ENCODE assay signal across 8 cellular contexts in the genomic region with DNA sequence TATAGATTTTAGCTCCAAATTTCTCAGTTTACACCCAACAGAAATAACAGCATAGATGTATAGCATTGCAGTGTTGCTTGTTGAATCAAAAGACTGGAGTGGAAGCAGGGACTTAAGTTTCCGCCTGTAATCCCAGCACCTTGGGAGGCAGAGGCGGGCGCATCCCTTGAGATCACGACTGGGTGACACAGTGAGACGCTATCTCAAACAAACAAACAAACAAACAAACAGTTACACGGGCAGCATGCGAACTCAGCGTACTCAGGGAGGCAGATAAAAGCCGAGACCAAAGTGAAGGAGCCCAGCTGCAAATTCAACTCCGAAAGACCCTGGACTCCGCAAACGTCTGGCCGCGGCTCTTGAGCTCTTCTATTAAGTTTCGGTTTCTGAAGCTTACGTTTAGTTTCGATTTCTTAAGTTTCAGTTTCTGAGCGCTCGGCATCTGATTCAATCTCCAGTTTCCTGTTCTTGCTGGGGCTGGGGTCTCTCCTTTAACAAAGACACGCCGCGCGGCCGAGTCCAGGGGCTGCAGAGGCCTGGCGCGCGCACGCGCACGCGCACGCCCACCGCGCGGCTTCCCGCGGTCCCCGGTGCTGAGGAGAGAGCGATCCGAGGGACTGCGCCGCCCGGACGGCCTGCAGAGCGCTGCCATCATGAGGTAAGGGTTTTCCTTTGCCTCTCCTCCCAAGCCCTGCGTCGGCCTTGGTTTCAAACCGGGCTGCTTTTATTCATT. TPM values are rescaled to one million over a fixed set of nuclear protein-coding genes. Genes with fewer than 3 reads are reported as not detected.
DNase-seq lines count a peak whose midpoint lies in the region; ATAC-seq and TF ChIP-seq lines count a peak whose summit lies in the region.

A gene with protein sequence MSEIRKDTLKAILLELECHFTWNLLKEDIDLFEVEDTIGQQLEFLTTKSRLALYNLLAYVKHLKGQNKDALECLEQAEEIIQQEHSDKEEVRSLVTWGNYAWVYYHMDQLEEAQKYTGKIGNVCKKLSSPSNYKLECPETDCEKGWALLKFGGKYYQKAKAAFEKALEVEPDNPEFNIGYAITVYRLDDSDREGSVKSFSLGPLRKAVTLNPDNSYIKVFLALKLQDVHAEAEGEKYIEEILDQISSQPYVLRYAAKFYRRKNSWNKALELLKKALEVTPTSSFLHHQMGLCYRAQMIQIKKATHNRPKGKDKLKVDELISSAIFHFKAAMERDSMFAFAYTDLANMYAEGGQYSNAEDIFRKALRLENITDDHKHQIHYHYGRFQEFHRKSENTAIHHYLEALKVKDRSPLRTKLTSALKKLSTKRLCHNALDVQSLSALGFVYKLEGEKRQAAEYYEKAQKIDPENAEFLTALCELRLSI (plus strand): TSS at position 423 of the 733 bp plus-strand sequence. CDS start 231 bp downstream, at position 654.

- peak; percentile 9 for TF ChIP-seq POLR2A in esophagus muscularis mucosa (IDR thresholded peaks at IDR 0.05; ENCODE audit: low read depth)

- H3K9me2 ChIP-seq in OCI-LY7 (ENCODE audit: insufficient read depth, low read length) = no peaks in the 10 kb centered on the region

- H3K27ac Mint-ChIP-seq in CD8-positive, alpha-beta T cell = peak within 1 kb of the TSS; percentile 98
- H3K27ac Mint-ChIP-seq in activated T-cell treated with anti-CD3 and anti-CD28 coated beads, Interleukin-2, amount 50 U/mL, for 72 hours = peak within 1 kb of the TSS; percentile 98

- peaks cover 3% of the 10 kb centered on the region for H3K36me3 ChIP-seq in CD8-positive, alpha-beta T cell (ENCODE audit: insufficient read depth, low read length)
- H3K36me3 ChIP-seq in OCI-LY7 (ENCODE audit: insufficient read depth, low read length) (no peaks in the 10 kb centered on the region), esophagus muscularis mucosa (peaks cover 0 to 12% (median 3%) of the 10 kb centered on the region in 4 donors), mucosa of stomach (ENCODE audit: control insufficient read depth, insufficient read depth, low read length) (no peaks in the 10 kb centered on the region)

- no peaks in the 10 kb centered on the region for H3K27me3 ChIP-seq in CD8-positive, alpha-beta T cell (ENCODE audit: insufficient read depth, low read length)
- H3K27me3 ChIP-seq in esophagus muscularis mucosa (no peaks in the 10 kb centered on the region), mucosa of stomach (ENCODE audit: control insufficient read depth, insufficient read depth, low read length) (no peaks in the 10 kb centered on the region)

- WGBS in esophagus muscularis mucosa = 0% methylated on average over 23 of the region's 48 CpGs

- H2AFZ ChIP-seq in OCI-LY7 (ENCODE audit: low read length) = peak within 1 kb of the TSS; percentile 98

- peaks cover 47% of the 10 kb centered on the region for H3K4me1 ChIP-seq in CD8-positive, alpha-beta T cell (ENCODE audit: insufficient read depth, low read length)
- H3K4me1 ChIP-seq in OCI-LY7 (ENCODE audit: insufficient read depth, low read length, poor library complexity, severe bottlenecking) = peaks cover 3% of the 10 kb centered on the region
- peaks cover 27 to 52% (median 42%) of the 10 kb centered on the region in 4 donors for H3K4me1 ChIP-seq in esophagus muscularis mucosa
- H3K4me1 ChIP-seq in mucosa of stomach (ENCODE audit: control insufficient read depth, insufficient read depth, low read length) = peaks cover 4% of the 10 kb centered on the region

- peak; percentile 78 for ATAC-seq in CD8-positive, alpha-beta T cell
- ATAC-seq in GM19438 (IDR thresholded peaks at IDR 0.05; ENCODE audit: low read depth, unreplicated experiment) (peak; percentile 77), HG03565 (IDR thresholded peaks at IDR 0.05; ENCODE audit: unreplicated experiment) (peak; percentile 69)
- peak; percentile 80 to 91 for ATAC-seq in activated T-cell treated with anti-CD3 and anti-CD28 coated beads, Interleukin-2, amount 50 U/mL, for 72 hours (replicated peaks in 1 of 2)

- BruUV-seq in OCI-LY7 (replicated peaks; lab: Mats Ljungman, UMichigan) = no TSS peak

- H3K27ac ChIP-seq in CD8-positive, alpha-beta T cell (ENCODE audit: low read depth, low read length) = peak within 1 kb of the TSS; percentile 83
- no peak within 1 kb of the TSS for H3K27ac ChIP-seq in OCI-LY7 (ENCODE audit: low read depth, low read length, poor library complexity, severe bottlenecking)
- H3K27ac ChIP-seq in esophagus muscularis mucosa (replicated peaks in 1 of 4) = peak within 1 kb of the TSS; percentile 95 to 99 (median 96)

- H3K4me1 Mint-ChIP-seq in CD8-positive, alpha-beta T cell (ENCODE audit: low read depth) = peaks cover 50% of the 10 kb centered on the region
- peaks cover 62% of the 10 kb centered on the region for H3K4me1 Mint-ChIP-seq in activated T-cell treated with anti-CD3 and anti-CD28 coated beads, Interleukin-2, amount 50 U/mL, for 72 hours (ENCODE audit: low read depth)

- POLR2A ChIA-PET in CD8-positive, alpha-beta T cell (lab: Charles Lee) = interaction anchor here (0.6 to 3.6 kb wide), 12 partner anchors 9 to 614 kb away, joined by 3 to 26 read pairs (median 4); partner anchors contain the start of genes IFIT1, IFIT2, KIF20B and LIPA
- POLR2A ChIA-PET in OCI-LY7 (lab: Charles Lee) = interaction anchor here (0.6 to 1.4 kb wide), 7 partner anchors 18 to 627 kb away, joined by 3 to 5 read pairs (median 3); no protein-coding TSS in a partner anchor

- H4K20me1 ChIP-seq in OCI-LY7 (ENCODE audit: insufficient read depth, low read length) = no peaks in the 10 kb centered on the region

- TF ChIP-seq CTCF in CD8-positive, alpha-beta T cell (IDR thresholded peaks at IDR 0.05) = no peak
- TF ChIP-seq CTCF in OCI-LY7 (conservative IDR thresholded peaks at IDR 0.05; ENCODE audit: low read length) = no peak
- TF ChIP-seq CTCF in esophagus muscularis mucosa (IDR thresholded peaks at IDR 0.05) = no peak

- intact Hi-C loops in CD8-positive, alpha-beta T cell (cut with DNase I, micrococcal nuclease) = loop anchor here (1.0 to 10.0 kb wide), 10 partner anchors 21 to 1440 kb away; partner anchors contain the start of genes HTR7 (in 1 of the 2), IFIT2 (in 1 of the 2), KIF20B (in 1 of the 2) and LIPA (in 1 of the 2)
- intact Hi-C loops in OCI-LY7 (cut with micrococcal nuclease; ENCODE audit: unreplicated experiment) = loop anchor here (5.0 kb wide), 1 partner anchor 157 kb away; no protein-coding TSS in a partner anchor
- intact Hi-C loops in esophagus muscularis mucosa (cut with DNase I) = no loop called here

- H3K27me3 Mint-ChIP-seq in CD8-positive, alpha-beta T cell (ENCODE audit: low read depth) = no peaks in the 10 kb centered on the region
- no peaks in the 10 kb centered on the region for H3K27me3 Mint-ChIP-seq in activated T-cell treated with anti-CD3 and anti-CD28 coated beads, Interleukin-2, amount 50 U/mL, for 72 hours (ENCODE audit: low read depth)

- peaks cover 22% of the 10 kb centered on the region for H3K36me3 Mint-ChIP-seq in CD8-positive, alpha-beta T cell
- peaks cover 10 to 16% of the 10 kb centered on the region in 2 donors for H3K36me3 Mint-ChIP-seq in activated T-cell treated with anti-CD3 and anti-CD28 coated beads, Interleukin-2, amount 50 U/mL, for 72 hours (ENCODE audit: insufficient read depth in 2 of 2)

- no peaks in the 10 kb centered on the region for H3K79me2 ChIP-seq in OCI-LY7 (ENCODE audit: insufficient read depth, low read depth, low read length)

- peak within 1 kb of the TSS; percentile 83 for H3K9ac ChIP-seq in mucosa of stomach (ENCODE audit: low read length)

- peak within 1 kb of the TSS; percentile 75 for H3K4me2 ChIP-seq in OCI-LY7 (ENCODE audit: low read length)

- H3K4me3 ChIP-seq in CD8-positive, alpha-beta T cell (ENCODE audit: low read depth, low read length) = peak within 1 kb of the TSS; percentile 70
- H3K4me3 ChIP-seq in OCI-LY7 (ENCODE audit: low read depth, low read length, poor library complexity, severe bottlenecking) = peak within 1 kb of the TSS; percentile 74
- H3K4me3 ChIP-seq in esophagus muscularis mucosa = peak within 1 kb of the TSS; percentile 84 to 97 (median 88)
- peak within 1 kb of the TSS; percentile 76 for H3K4me3 ChIP-seq in mucosa of stomach (ENCODE audit: low read length)

- no peaks in the 10 kb centered on the region for H3K9me3 ChIP-seq in CD8-positive, alpha-beta T cell (ENCODE audit: low read length)
- H3K9me3 ChIP-seq in OCI-LY7 (ENCODE audit: low read length) (no peaks in the 10 kb centered on the region), esophagus muscularis mucosa (no peaks in the 10 kb centered on the region), mucosa of stomach (ENCODE audit: control insufficient read depth, low read length) (no peaks in the 10 kb centered on the region)

- TF ChIP-seq EP300 in esophagus muscularis mucosa (IDR thresholded peaks at IDR 0.05) = no peak

- DNase-seq in CD8-positive, alpha-beta T cell = peak; percentile 38 to 83 (median 66)
- DNase-seq in OCI-LY7 (ENCODE audit: low spot score) (peak; percentile 80), esophagus muscularis mucosa (ENCODE audit: extremely low spot score) (peak; percentile 96)
- peak; percentile 66 to 78 for DNase-seq in activated T-cell treated with anti-CD3 and anti-CD28 coated beads, Interleukin-2, amount 50 U/mL, for 72 hours
- DNase-seq in stimulated activated CD8-positive, alpha-beta memory T cell treated with anti-CD3 and anti-CD28 coated beads, Interleukin-4, amount 100 ng/mL, for 48 hours = peak; percentile 66

- CTCF ChIA-PET in CD8-positive, alpha-beta T cell (lab: Charles Lee) = interaction anchor here (1.0 to 1.4 kb wide), 3 partner anchors 22 to 197 kb away, joined by 3 to 6 read pairs (median 3); partner anchors contain the start of gene IFIT1
- CTCF ChIA-PET in OCI-LY7 (lab: Charles Lee; ENCODE audit: unreplicated experiment) = no interaction called here

- no peaks in the 10 kb centered on the region for H3K9me3 Mint-ChIP-seq in CD8-positive, alpha-beta T cell
- peaks cover 0 to 2% of the 10 kb centered on the region in 2 donors for H3K9me3 Mint-ChIP-seq in activated T-cell treated with anti-CD3 and anti-CD28 coated beads, Interleukin-2, amount 50 U/mL, for 72 hours

- H3K4me3 Mint-ChIP-seq in CD8-positive, alpha-beta T cell = peak within 1 kb of the TSS; percentile 94
- peak within 1 kb of the TSS; percentile 87 to 95 for H3K4me3 Mint-ChIP-seq in activated T-cell treated with anti-CD3 and anti-CD28 coated beads, Interleukin-2, amount 50 U/mL, for 72 hours

RNA-seq across cellular contexts. Expression of the gene that starts here (rescaled TPM):
- 10 to 100 TPM; 15.0 to 16.1 TPM for total RNA-seq in CD8-positive, alpha-beta T cell
- 0.57 and 0.77 TPM in 2 replicates for total RNA-seq in OCI-LY7 (2014; rRNA removed; shearing (Covaris generic))
- total RNA-seq in OCI-LY7 (2022) (0.17 and 0.36 TPM in 2 replicates), esophagus muscularis mucosa (10 to 100 TPM; 13.0 to 23.3 (median 19.1) TPM)
- 10 to 100 TPM in 1 of 2 donors, 1 to 10 TPM in 1; 6.6 to 10.2 TPM for total RNA-seq in activated T-cell treated with anti-CD3 and anti-CD28 coated beads, Interleukin-2, amount 50 U/mL, for 72 hours

Comparison
In these comparisons a context has a peak if more than half of its experiments do, and no peak if none do; other contexts are left out.
1. RNA of the gene that starts here (total RNA-seq): 13.0 to 23.3 TPM in esophagus muscularis mucosa, 15.0 to 16.1 TPM in CD8-positive, alpha-beta T cell and 6.6 to 10.2 TPM in activated T-cell treated with anti-CD3 and anti-CD28 coated beads, Interleukin-2, amount 50 U/mL, for 72 hours; 0.17 to 0.77 TPM in OCI-LY7; every median in the first group is over 4 times any median in the second.
2. Peak in DNase-seq, H3K4me3 ChIP-seq and H3K4me2 ChIP-seq in OCI-LY7; RNA of the gene not detected or under 1 TPM.
3. Peak in every context shown above with its lines, with median percentiles within 50 percentile points of each other: ATAC-seq, DNase-seq and H3K4me3 ChIP-seq.